In the genomic region with DNA sequence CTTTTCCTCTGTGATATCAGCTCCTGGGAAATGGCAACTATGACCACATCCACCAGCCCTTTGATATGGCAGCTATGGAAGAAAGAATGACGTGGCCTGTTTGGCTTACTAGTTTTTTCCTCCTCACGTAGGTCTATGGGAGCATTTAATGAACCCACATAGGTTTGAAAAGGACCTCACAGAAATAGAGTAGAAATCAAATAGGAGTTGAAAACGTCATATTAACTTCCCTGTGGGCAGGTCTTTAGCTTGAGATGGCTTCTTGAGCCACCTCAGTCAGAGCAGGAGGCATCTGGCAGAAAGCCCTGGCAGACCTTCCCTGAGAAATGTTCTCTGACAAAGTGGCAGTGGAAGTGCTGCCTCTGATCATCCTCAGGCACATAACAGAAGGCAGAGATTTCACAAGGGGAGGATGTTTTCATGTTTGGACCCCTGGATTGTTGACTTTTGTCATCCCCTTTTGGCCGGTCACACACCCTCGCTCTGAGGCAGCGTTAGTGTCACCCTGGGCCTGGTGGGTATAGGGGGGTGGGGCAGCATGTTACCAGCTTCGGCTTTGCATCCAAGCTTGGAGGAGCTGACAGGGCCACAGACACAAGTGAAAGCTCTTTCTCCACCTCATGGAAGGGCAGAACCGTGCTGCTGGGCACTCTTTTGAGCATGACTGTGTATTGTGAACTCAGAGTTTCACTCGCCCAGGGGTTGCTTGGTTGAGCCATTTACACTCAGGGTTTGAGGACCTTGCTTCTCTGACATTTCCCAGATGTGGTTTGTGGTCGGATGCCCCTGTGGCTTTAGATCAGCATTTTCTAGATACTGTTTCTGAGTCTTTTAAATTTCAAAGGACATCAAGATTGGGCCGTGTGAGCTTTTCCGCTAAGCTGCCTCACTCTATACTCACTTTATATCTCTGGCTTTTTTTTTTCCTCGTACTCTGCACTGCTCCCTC, we compare ENCODE assay signal across 9 cellular contexts.
DNase-seq lines count a peak whose midpoint lies in the region; ATAC-seq and TF ChIP-seq lines count a peak whose summit lies in the region.
"Had no signal": no experiment of that assay in that cellular context is flagged by ENCODE, and none has a peak within 500 bp of the region (broad histone marks: within the 10 kb centered on the region; RNA-seq: fewer than 3 reads in every experiment).

No MANE protein-coding gene starts in this region.

- peaks cover 33% of the 10 kb centered on the region for H3K4me1 Mint-ChIP-seq in activated naive CD4-positive, alpha-beta T cell treated with anti-CD3 and anti-CD28 coated beads, Interleukin-2, amount 50 U/mL, for 24 hours

- no peaks in the 10 kb centered on the region for H3K36me3 Mint-ChIP-seq in activated naive CD4-positive, alpha-beta T cell treated with anti-CD3 and anti-CD28 coated beads, Interleukin-2, amount 50 U/mL, for 24 hours

- ATAC-seq in GM18861 (IDR thresholded peaks at IDR 0.05; ENCODE audit: unreplicated experiment), result peak; percentile 59
- no peak for ATAC-seq in GM21737 (IDR thresholded peaks at IDR 0.05; ENCODE audit: unreplicated experiment)

- H3K27me3 Mint-ChIP-seq in activated naive CD4-positive, alpha-beta T cell treated with anti-CD3 and anti-CD28 coated beads, Interleukin-2, amount 50 U/mL, for 24 hours, result peaks cover 11% of the 10 kb centered on the region

- no peak for TF ChIP-seq CTCF in coronary artery (IDR thresholded peaks at IDR 0.05)

- peaks cover 5% of the 10 kb centered on the region for H3K9me3 Mint-ChIP-seq in activated naive CD4-positive, alpha-beta T cell treated with anti-CD3 and anti-CD28 coated beads, Interleukin-2, amount 50 U/mL, for 24 hours

- no peak overlapping the region for H3K4me3 ChIP-seq in coronary artery
- H3K4me3 ChIP-seq: SJSA1 had no signal

- peak; percentile 11 for DNase-seq in NAMALWA (ENCODE audit: low spot score)
- peak; percentile 31 to 44 for DNase-seq in stimulated activated CD4-positive, alpha-beta T cell treated with anti-CD3 and anti-CD28 coated beads, Interleukin-15, amount 100 ng/mL, for 48 hours (ENCODE audit: low read depth in 2 of 2)
- no peak for DNase-seq in NCI-H146 treated with DMSO at 0.1 percent for 48 hours (lab: John Stamatoyannopoulos, UW; ENCODE audit: unreplicated experiment)
- DNase-seq in coronary artery (ENCODE audit: low spot score), result no peak
- DNase-seq in mesenteric fat pad (ENCODE audit: low spot score), result no peak

- peak overlapping the region; percentile 49 for H3K4me3 Mint-ChIP-seq in activated naive CD4-positive, alpha-beta T cell treated with anti-CD3 and anti-CD28 coated beads, Interleukin-2, amount 50 U/mL, for 24 hours

- H3K27ac Mint-ChIP-seq in activated naive CD4-positive, alpha-beta T cell treated with anti-CD3 and anti-CD28 coated beads, Interleukin-2, amount 50 U/mL, for 24 hours, result no peak overlapping the region

- H3K27ac ChIP-seq in coronary artery, result no peak overlapping the region
- H3K27ac ChIP-seq: SJSA1 had no signal

Comparison
In these comparisons a context has a peak if more than half of its experiments do, and no peak if none do; other contexts are left out.
1. DNase-seq: peak in NAMALWA (single experiment) and stimulated activated CD4-positive, alpha-beta T cell treated with anti-CD3 and anti-CD28 coated beads, Interleukin-15, amount 100 ng/mL, for 48 hours (2 of 2); none in NCI-H146 treated with DMSO at 0.1 percent for 48 hours (single experiment), coronary artery (single experiment) and mesenteric fat pad (single experiment).